Comparison of ENCODE assay signal across 1 cellular context in the genomic region with DNA sequence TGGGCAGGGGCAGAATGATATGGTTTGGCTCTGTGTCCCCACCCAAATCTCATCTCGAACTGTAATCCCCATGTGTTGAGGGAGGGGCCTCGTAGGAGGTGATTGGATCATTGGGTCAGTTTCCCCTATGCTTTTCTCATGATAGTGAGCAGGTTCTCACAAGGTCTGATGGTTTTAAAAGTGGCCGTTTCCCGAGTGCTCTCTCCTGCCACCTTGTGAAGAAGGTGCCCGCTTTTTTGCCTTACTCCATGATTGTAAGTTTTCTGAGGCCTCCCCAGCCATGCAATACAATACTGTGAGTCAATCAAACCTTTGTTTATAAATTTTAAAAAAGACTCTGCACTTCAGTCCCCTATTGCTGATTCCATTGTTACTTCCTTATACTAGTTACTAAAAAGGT.
TF ChIP-seq lines count a peak whose summit lies in the region.

No MANE protein-coding gene starts in this region.

TF ChIP-seq in GM23338, 12 proteins besides CTCF, POLR2A, EP300 and RAD21 (continued from another document):
- TF ChIP-seq, protein P1, sequence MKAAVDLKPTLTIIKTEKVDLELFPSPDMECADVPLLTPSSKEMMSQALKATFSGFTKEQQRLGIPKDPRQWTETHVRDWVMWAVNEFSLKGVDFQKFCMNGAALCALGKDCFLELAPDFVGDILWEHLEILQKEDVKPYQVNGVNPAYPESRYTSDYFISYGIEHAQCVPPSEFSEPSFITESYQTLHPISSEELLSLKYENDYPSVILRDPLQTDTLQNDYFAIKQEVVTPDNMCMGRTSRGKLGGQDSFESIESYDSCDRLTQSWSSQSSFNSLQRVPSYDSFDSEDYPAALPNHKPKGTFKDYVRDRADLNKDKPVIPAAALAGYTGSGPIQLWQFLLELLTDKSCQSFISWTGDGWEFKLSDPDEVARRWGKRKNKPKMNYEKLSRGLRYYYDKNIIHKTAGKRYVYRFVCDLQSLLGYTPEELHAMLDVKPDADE (IDR thresholded peaks at IDR 0.05), result no peak
- no peak for TF ChIP-seq NANOG (IDR thresholded peaks at IDR 0.05; ENCODE audit: borderline replicate concordance)
